ENCODE assay signal across 24 cellular contexts in genomic region chr18:4781873-4782272, GRCh38.
"Had no signal": no experiment of that assay in that cellular context is flagged by ENCODE, and none has a peak within 500 bp of the region (broad histone marks: within the 10 kb centered on the region; RNA-seq: fewer than 3 reads in every experiment).

No MANE protein-coding gene starts in this region.

- H3K9me3 ChIP-seq: colonic mucosa, esophagus squamous epithelium, lower lobe of right lung had no signal

- DNase-seq: cerebellar nuclear complex; colonic mucosa; cortex of kidney; effector CD8-positive, alpha-beta T cell; effector memory CD8-positive, alpha-beta T cell; endodermal cell; erythroblast; esophagus squamous epithelium; foreskin keratinocyte; heart left ventricle; hippocampal formation; left cardiac atrium; left lung; left ventricle myocardium superior; lower lobe of right lung; mesenchymal stem cell; mucosa of descending colon had no signal

- H3K36me3 ChIP-seq: colonic mucosa, esophagus squamous epithelium, gastroesophageal sphincter, heart left ventricle, left lung, lower lobe of right lung had no signal

- H3K27ac ChIP-seq: colonic mucosa, epithelial cell of prostate, esophagus squamous epithelium, foreskin keratinocyte, gastroesophageal sphincter, heart left ventricle, left lung, lower lobe of right lung had no signal

- ATAC-seq: effector memory CD8-positive, alpha-beta T cell; esophagus mucosa; foreskin keratinocyte; gastroesophageal sphincter; left cardiac atrium; left lung; left ventricle myocardium superior; mucosa of descending colon had no signal

- H3K4me3 ChIP-seq: colonic mucosa, esophagus squamous epithelium, gastroesophageal sphincter, heart left ventricle, left lung, lower lobe of right lung, mucosa of descending colon had no signal

- FAIRE-seq: endometrium, frontal cortex, islet of Langerhans, keratinocyte had no signal

- H3K4me1 ChIP-seq: colonic mucosa, esophagus squamous epithelium, foreskin keratinocyte, gastroesophageal sphincter, heart left ventricle, left lung, lower lobe of right lung had no signal

- H3K27me3 ChIP-seq: colonic mucosa, esophagus squamous epithelium, foreskin keratinocyte, gastroesophageal sphincter, heart left ventricle, left lung had no signal
